22 cellular contexts compared by ENCODE assay signal in the genomic region with DNA sequence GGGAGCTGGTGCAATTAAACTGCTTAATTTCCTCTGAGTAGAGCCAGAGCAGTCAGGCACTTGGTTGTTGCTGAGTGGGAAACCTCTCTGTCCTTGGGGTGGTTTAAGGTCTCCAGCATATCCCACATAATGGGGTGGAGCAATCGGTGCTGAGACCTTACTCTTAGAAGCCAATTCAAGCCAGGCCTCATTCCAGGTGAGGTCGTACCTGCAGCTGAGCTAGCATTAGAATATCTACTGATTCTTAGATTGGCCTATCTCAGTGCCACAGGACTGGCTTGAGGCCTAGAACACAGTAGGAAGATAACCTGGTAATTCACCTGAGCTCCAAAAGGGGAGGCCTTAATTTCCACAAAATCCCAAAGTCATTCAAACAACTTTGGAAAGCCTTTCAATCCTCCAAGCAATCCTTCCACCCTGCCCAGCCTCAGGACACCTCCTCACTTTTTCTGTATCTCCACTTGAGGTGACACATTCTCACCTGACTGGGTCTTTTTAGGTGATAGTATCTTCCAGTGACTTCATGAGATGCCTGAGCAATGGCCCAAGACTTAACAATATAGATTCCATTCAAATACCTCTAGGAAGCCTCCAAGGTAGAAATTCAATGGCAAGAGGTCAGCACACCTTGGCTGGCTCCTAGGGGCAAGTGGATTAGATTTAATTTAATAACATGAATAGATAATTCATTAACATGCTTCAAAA.
"Had no signal": no experiment of that assay in that cellular context is flagged by ENCODE, and none has a peak within 500 bp of the region (broad histone marks: within the 10 kb centered on the region; RNA-seq: fewer than 3 reads in every experiment).

No MANE protein-coding gene starts in this region.

- DNase-seq: effector memory CD8-positive, alpha-beta T cell; gastrocnemius medialis; kidney; left colon; left ventricle myocardium superior; mesenchymal stem cell; naive thymus-derived CD4-positive, alpha-beta T cell; nucleus accumbens; pancreas; right lobe of liver; spleen; stimulated activated CD4-positive, alpha-beta T cell treated with anti-CD3 and anti-CD28 coated beads, Interleukin-15, amount 100 ng/mL, for 24 hours; stimulated activated CD4-positive, alpha-beta T cell treated with anti-CD3 and anti-CD28 coated beads, Interleukin-1b, Interleukin-23, amount 100 ng/mL, for 48 hours; stimulated activated CD4-positive, alpha-beta T cell treated with anti-CD3 and anti-CD28 coated beads, Interleukin-4, amount 100 ng/mL, for 4 hours; stimulated activated naive B cell treated with anti-CD40 and anti-IgM and Interleukin-4, amounts not matched to agents 10 μg/mL and 1 μg/mL and 100 μg/mL, for 72 hours; stimulated activated naive CD8-positive, alpha-beta T cell treated with anti-CD3 and anti-CD28 coated beads, Interleukin-15, amount 100 ng/mL, for 72 hours; substantia nigra; upper lobe of left lung; uterus had no signal

- H3K27ac ChIP-seq: epithelial cell of prostate, esophagus muscularis mucosa, right lobe of liver, spleen, uterus had no signal

- H3K4me3 ChIP-seq: esophagus muscularis mucosa, gastrocnemius medialis, lung, pancreas, right lobe of liver, spleen, upper lobe of left lung, uterus had no signal

- ATAC-seq: effector memory CD8-positive, alpha-beta T cell; gastrocnemius medialis; left ventricle myocardium superior; naive thymus-derived CD4-positive, alpha-beta T cell; right lobe of liver; stimulated activated naive B cell treated with anti-CD40 and anti-IgM and Interleukin-4, amounts not matched to agents 10 μg/mL and 1 μg/mL and 100 μg/mL, for 72 hours; stimulated activated naive CD8-positive, alpha-beta T cell treated with anti-CD3 and anti-CD28 coated beads, Interleukin-15, amount 100 ng/mL, for 72 hours had no signal

- H3K27me3 ChIP-seq: esophagus muscularis mucosa, gastrocnemius medialis, pancreas, right lobe of liver, upper lobe of left lung, uterus had no signal

- H3K4me1 ChIP-seq: uterus had no signal

- H3K36me3 ChIP-seq: esophagus muscularis mucosa, gastrocnemius medialis, pancreas, right lobe of liver, spleen, upper lobe of left lung, uterus had no signal

- H3K9me3 ChIP-seq: esophagus muscularis mucosa, gastrocnemius medialis, pancreas, right lobe of liver, spleen, upper lobe of left lung, uterus had no signal
